8 cellular contexts compared by ENCODE assay signal in the genomic region with DNA sequence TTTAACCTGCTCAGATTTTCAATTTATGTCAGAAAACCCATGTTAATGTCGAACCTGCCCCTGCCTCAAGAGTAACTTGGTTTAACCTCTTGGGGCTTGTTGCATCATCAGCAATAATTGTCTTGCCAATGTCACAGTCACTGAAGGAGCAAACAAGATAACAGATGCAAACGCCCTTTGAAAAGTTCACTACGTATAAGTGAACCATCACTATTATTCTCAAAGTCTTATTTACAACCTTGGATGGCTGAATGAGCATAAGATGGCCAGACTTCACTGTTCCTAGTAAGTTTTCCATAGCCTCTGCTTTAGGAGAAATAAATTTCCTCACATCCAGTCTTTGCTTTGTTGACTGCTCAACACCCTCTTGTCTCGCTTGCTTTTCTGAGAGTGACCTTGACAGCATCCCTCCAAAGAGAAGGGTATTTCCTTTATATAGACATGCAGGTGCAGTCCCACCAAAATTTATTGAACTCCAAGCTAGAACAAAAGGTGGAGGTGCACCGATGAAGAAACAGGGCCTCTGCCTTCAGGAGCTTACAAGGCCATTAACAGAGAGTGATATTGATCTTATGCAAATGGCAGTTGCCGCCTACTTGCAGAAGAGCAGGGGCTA. TPM values are rescaled to one million over a fixed set of nuclear protein-coding genes. Genes with fewer than 3 reads are reported as not detected.
DNase-seq lines count a peak whose midpoint lies in the region; ATAC-seq, FAIRE-seq and TF ChIP-seq lines count a peak whose summit lies in the region.

No MANE protein-coding gene starts in this region.

- ATAC-seq in A549 (no peak), HCT116 (no peak), HG03457 (IDR thresholded peaks at IDR 0.05; ENCODE audit: unreplicated experiment) (no peak), HG03521 (IDR thresholded peaks at IDR 0.05; ENCODE audit: unreplicated experiment) (no peak), aorta (ENCODE audit: low FRiP score) (no peak)

- no peaks in the 10 kb centered on the region for H4K20me1 ChIP-seq in HCT116 (ENCODE audit: insufficient read depth)

- DNase-seq in A549 (ENCODE audit: low read depth in 1 of 2, low spot score in 1 of 2) = no peak
- DNase-seq in HCT116 (ENCODE audit: low read depth, low spot score) = no peak
- no peak for DNase-seq in brain microvascular endothelial cell
- no peak for DNase-seq in HuH-7.5 (ENCODE audit: low spot score)
- DNase-seq in aorta = no peak

- intact Hi-C loops in HCT116 (cut with micrococcal nuclease) = loop anchor here (2.0 to 10.0 kb wide), 3 partner anchors 267 to 607 kb away; no protein-coding TSS in a partner anchor
- intact Hi-C loops in aorta (cut with DNase I) = loop anchor here (5.0 to 10.0 kb wide), 2 partner anchors 355 to 357 kb away; a partner anchor contains a TSS

- peak overlapping the region; percentile 74 for H3K9ac ChIP-seq in HCT116 (ENCODE audit: low read length)

- H3K27ac ChIP-seq in A549 (peak overlapping the region; percentile 97), HCT116 (ENCODE audit: low read depth, low read length) (peak overlapping the region; percentile 86), brain microvascular endothelial cell (no peak overlapping the region), mesodermal cell (ENCODE audit: low read depth, low read length, severe bottlenecking) (peak overlapping the region; percentile 29), aorta (ENCODE audit: low read depth in 1 of 2, low read length in 2 of 2) (peak overlapping the region in 1 of 2 donors; percentile 35)

- no peak for FAIRE-seq in A549 (lab: Jason Lieb, UNC)

- H3K79me2 ChIP-seq in HCT116 (ENCODE audit: insufficient read depth, low read length) = peaks cover 40% of the 10 kb centered on the region

- H2AFZ ChIP-seq in HCT116 (ENCODE audit: low read depth, low read length, poor library complexity, severe bottlenecking) = peak overlapping the region; percentile 78

- TF ChIP-seq EP300 in A549 (IDR thresholded peaks at IDR 0.05) = no peak

- H3K4me2 ChIP-seq in A549 (peak overlapping the region; percentile 82), HCT116 (ENCODE audit: low read length) (peak overlapping the region; percentile 93)

- CTCF ChIA-PET in A549 (lab: Yijun Ruan, JAX) (interaction anchor here (0.6 to 2.4 kb wide), 54 partner anchors 10 to 845 kb away, joined by 3 to 27 read pairs (median 4); a partner anchor contains a TSS), HCT116 (lab: Charles Lee) (interaction anchor here (0.7 to 2.5 kb wide), 49 partner anchors 8 to 904 kb away, joined by 3 to 47 read pairs (median 4); a partner anchor contains a TSS)

- in situ Hi-C loops in brain microvascular endothelial cell (cut with HindIII; ENCODE audit: low pct_ligation_motif_present, low sequenced_read_pairs) = no loop called here

- RAD21 ChIA-PET in HCT116 (lab: Charles Lee; ENCODE audit: low non-redundant PET in 1 of 2, low total read pairs in 2 of 2, uncharacterized antibody in 2 of 2, unreplicated experiment in 2 of 2) = interaction anchor here (1.3 to 1.5 kb wide), 2 partner anchors 29 to 30 kb away, joined by 6 to 7 read pairs; no protein-coding TSS in a partner anchor

- no peaks in the 10 kb centered on the region for H3K9me3 ChIP-seq in A549
- no peaks in the 10 kb centered on the region for H3K9me3 ChIP-seq in HCT116 (ENCODE audit: control insufficient read depth in 1 of 2, insufficient read depth in 1 of 2, low read depth in 1 of 2, low read length in 2 of 2)
- no peaks in the 10 kb centered on the region for H3K9me3 ChIP-seq in mesodermal cell (ENCODE audit: control insufficient read depth, low read length)
- no peaks in the 10 kb centered on the region for H3K9me3 ChIP-seq in aorta (ENCODE audit: control insufficient read depth, low read length)

- TF ChIP-seq CTCF in A549 (IDR thresholded peaks at IDR 0.05) = no peak
- no peak for TF ChIP-seq CTCF in HCT116 (IDR thresholded peaks at IDR 0.05 in 2 of 3, conservative IDR thresholded peaks at IDR 0.05 in 1 of 3; ENCODE audit: borderline replicate concordance in 1 of 3, insufficient read depth in 1 of 3, low read depth in 2 of 3, low read length in 2 of 3)
- TF ChIP-seq CTCF in brain microvascular endothelial cell (IDR thresholded peaks at IDR 0.05; ENCODE audit: low read depth, low read length, missing control alignments) = no peak

- TF ChIP-seq POLR2A in A549 (IDR thresholded peaks at IDR 0.05; ENCODE audit: low read length) (no peak), HCT116 (IDR thresholded peaks at IDR 0.05; ENCODE audit: borderline replicate concordance, extremely low read depth, insufficient read depth, insufficient read length) (no peak)

- WGBS in A549 (ENCODE audit: missing lambda C conversion rate) = 57% methylated on average over 6 of the region's 6 CpGs
- WGBS in mesodermal cell (ENCODE audit: insufficient coverage in 2 of 2), 2 experiments = 45 to 46% methylated on average over 6 of the region's 6 CpGs
- 43 to 45% methylated on average over 6 of the region's 6 CpGs for WGBS in aorta, 2 donors

- peaks cover 0 to under 1% of the 10 kb centered on the region in 2 experiments; a peak in 1 of 4 replicates for H3K36me3 ChIP-seq in HCT116 (ENCODE audit: control insufficient read depth in 1 of 2, insufficient read depth in 2 of 2, low read length in 2 of 2)
- no peaks in the 10 kb centered on the region for H3K36me3 ChIP-seq in brain microvascular endothelial cell (replicated peaks)
- H3K36me3 ChIP-seq in mesodermal cell (ENCODE audit: control insufficient read depth, insufficient read depth, low read length) = peaks cover 18% of the 10 kb centered on the region
- no peaks in the 10 kb centered on the region for H3K36me3 ChIP-seq in aorta (ENCODE audit: control insufficient read depth in 1 of 2, insufficient read depth in 2 of 2, low read length in 1 of 2)

- TF ChIP-seq RAD21 in A549 (conservative IDR thresholded peaks at IDR 0.05 in 1 of 2, IDR thresholded peaks at IDR 0.05 in 1 of 2) (no peak), HCT116 (IDR thresholded peaks at IDR 0.05; ENCODE audit: low read depth) (no peak)

- H3K4me3 ChIP-seq in A549 (peak overlapping the region; percentile 94), HCT116 (replicated peaks in 1 of 2; ENCODE audit: low read depth in 1 of 2, low read length in 2 of 2) (peak overlapping the region; percentile 86 to 95), brain microvascular endothelial cell (ENCODE audit: low read depth, low read length) (peak overlapping the region; percentile 92), mesodermal cell (ENCODE audit: extremely low read depth, insufficient read depth, low read length, poor library complexity, severe bottlenecking) (peak overlapping the region; percentile 70), aorta (ENCODE audit: low read length in 2 of 2) (peak overlapping the region in 1 of 2 donors; percentile 82)

- peaks cover 8% of the 10 kb centered on the region; the same call in 2 of the 3 replicates for H3K4me1 ChIP-seq in A549
- peaks cover 9 to 14% of the 10 kb centered on the region in 2 experiments for H3K4me1 ChIP-seq in HCT116 (ENCODE audit: control insufficient read depth in 1 of 2, insufficient read depth in 2 of 2, low read length in 2 of 2)
- no peaks in the 10 kb centered on the region for H3K4me1 ChIP-seq in mesodermal cell (ENCODE audit: control insufficient read depth, insufficient read depth, low read length, poor library complexity, severe bottlenecking)
- H3K4me1 ChIP-seq in aorta (ENCODE audit: control insufficient read depth in 1 of 2, insufficient read depth in 2 of 2, low read length in 2 of 2) = no peaks in the 10 kb centered on the region

- no peaks in the 10 kb centered on the region for H3K9me2 ChIP-seq in HCT116 (ENCODE audit: insufficient read depth)

- BruUV-seq in HCT116 (replicated peaks; lab: Mats Ljungman, UMichigan) = no TSS peak

- POLR2A ChIA-PET in A549 (lab: Yijun Ruan, JAX) = interaction anchor here (0.5 to 1.9 kb wide), 11 partner anchors 10 to 688 kb away, joined by 3 to 22 read pairs (median 5); a partner anchor contains a TSS
- POLR2A ChIA-PET in HCT116 (lab: Charles Lee) = interaction anchor here (0.7 to 1.6 kb wide), 7 partner anchors 8 to 357 kb away, joined by 3 to 6 read pairs (median 3); a partner anchor contains a TSS

- no peaks in the 10 kb centered on the region for H3K27me3 ChIP-seq in HCT116 (ENCODE audit: insufficient read depth, low read length)
- H3K27me3 ChIP-seq in brain microvascular endothelial cell (replicated peaks) = no peaks in the 10 kb centered on the region
- no peaks in the 10 kb centered on the region for H3K27me3 ChIP-seq in aorta (ENCODE audit: control insufficient read depth in 1 of 2, insufficient read depth in 2 of 2, low read length in 1 of 2)

TF ChIP-seq in A549, 52 proteins besides CTCF, POLR2A, EP300 and RAD21 (continues in another document):
- no peak for TF ChIP-seq NFE2L2 (conservative IDR thresholded peaks at IDR 0.05; ENCODE audit: low read length)
- TF ChIP-seq, protein P1, sequence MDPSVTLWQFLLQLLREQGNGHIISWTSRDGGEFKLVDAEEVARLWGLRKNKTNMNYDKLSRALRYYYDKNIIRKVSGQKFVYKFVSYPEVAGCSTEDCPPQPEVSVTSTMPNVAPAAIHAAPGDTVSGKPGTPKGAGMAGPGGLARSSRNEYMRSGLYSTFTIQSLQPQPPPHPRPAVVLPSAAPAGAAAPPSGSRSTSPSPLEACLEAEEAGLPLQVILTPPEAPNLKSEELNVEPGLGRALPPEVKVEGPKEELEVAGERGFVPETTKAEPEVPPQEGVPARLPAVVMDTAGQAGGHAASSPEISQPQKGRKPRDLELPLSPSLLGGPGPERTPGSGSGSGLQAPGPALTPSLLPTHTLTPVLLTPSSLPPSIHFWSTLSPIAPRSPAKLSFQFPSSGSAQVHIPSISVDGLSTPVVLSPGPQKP (IDR thresholded peaks at IDR 0.05; ENCODE audit: low read depth, low read length) = no peak

TF ChIP-seq in HCT116, 20 proteins besides CTCF, POLR2A, EP300 and RAD21 (continues in another document):
- TF ChIP-seq ZNF274 (IDR thresholded peaks at IDR 0.05; ENCODE audit: low read depth, low read length) = no peak
- TF ChIP-seq ELF1 (IDR thresholded peaks at IDR 0.05; ENCODE audit: borderline replicate concordance, low read depth) = no peak; the same call in 1 of the 2 replicates
- TF ChIP-seq SIN3A (IDR thresholded peaks at IDR 0.05; ENCODE audit: low read depth) = no peak
- TF ChIP-seq POLR2AphosphoS5 (IDR thresholded peaks at IDR 0.05; ENCODE audit: low read depth, low read length) = no peak

RNA-seq across cellular contexts. Expression of a gene that starts 0.7 kb away (rescaled TPM):
- polyA plus RNA-seq in A549 (2011; rRNA removed) = 7.4 and 9.3 TPM in 2 replicates
- 2.2 and 2.8 TPM in 2 replicates for polyA plus RNA-seq in A549 (2012; cell fraction: cytosol; rRNA removed)
- 4.8 and 7.3 TPM in 2 replicates for polyA plus RNA-seq in A549 (2012; cell fraction: nucleus; rRNA removed)
- 2.8 to 3.0 TPM (median 2.8 TPM) in 3 replicates for polyA plus RNA-seq in A549 (2017; fragmentation: RNase III; extraction: RNeasy Plus Mini Kit Qiagen cat#74134 plus additional on column Dnase treatment)
- polyA minus RNA-seq in A549 (2011; rRNA and poly(A)+ RNA removed) = 18.3 and 20.6 TPM in 2 replicates
- 13.5 TPM for total RNA-seq in HCT116 (2021; ENCODE audit: unreplicated experiment)
- 5.4 and 5.8 TPM in 2 replicates for polyA plus RNA-seq in HCT116 (2012)
- polyA plus RNA-seq in mesodermal cell (2013, experiment 1 of 2) = 9.8 TPM
- 9.5 TPM for polyA plus RNA-seq in mesodermal cell (2013, experiment 2 of 2)
- 10 to 100 TPM; 15.1 to 24.7 TPM for total RNA-seq in aorta
- 1 to 10 TPM; 1.8 to 3.6 TPM for polyA plus RNA-seq in aorta
